1 cellular context compared by ENCODE assay signal in the genomic region with DNA sequence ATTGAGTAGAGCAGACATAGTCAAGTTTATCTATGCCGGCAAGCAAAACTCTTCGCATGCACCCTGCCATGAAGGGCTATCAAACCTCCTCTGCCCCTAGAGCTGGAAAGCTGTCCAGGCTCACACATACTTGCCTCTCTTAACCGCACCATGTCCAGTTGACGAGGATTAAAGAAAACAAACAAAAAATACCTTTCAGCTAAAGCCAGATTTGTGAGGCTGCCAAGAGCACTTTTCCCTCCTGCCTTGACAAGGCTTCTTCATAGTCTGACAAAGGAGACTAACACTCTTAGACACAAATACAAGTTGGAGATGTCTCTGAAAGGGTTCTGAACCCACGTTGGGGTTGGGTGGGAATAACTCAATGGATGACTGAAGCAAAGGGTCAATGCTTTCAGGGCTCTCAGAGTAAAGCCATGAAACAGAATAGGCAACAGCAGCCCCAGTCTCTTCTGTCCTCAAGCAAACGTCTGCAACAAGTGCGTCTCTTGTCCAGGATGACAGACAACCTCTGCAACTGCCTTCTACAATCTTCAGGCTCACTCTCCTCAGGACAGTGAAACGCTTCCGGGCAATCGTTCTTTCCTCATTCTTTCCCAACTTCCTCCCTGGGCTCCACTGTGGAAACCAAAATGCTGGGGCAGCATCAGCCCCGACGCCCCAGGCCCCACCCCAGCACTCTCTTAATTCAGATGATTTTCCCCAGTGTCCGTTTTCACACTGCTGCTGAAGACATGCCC.
TF ChIP-seq lines count a peak whose summit lies in the region.

No MANE protein-coding gene starts in this region.

TF ChIP-seq in HepG2, 621 proteins besides CTCF, POLR2A, EP300 and RAD21:
- TF ChIP-seq, protein P1, sequence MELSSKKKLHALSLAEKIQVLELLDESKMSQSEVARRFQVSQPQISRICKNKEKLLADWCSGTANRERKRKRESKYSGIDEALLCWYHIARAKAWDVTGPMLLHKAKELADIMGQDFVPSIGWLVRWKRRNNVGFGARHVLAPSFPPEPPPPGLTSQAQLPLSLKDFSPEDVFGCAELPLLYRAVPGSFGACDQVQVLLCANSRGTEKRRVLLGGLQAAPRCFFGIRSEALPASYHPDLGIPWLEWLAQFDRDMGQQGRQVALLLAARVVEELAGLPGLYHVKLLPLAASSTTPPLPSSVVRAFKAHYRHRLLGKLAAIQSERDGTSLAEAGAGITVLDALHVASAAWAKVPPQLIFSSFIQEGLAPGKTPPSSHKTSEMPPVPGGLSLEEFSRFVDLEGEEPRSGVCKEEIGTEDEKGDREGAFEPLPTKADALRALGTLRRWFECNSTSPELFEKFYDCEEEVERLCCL (CRISPR knock-in tag; IDR thresholded peaks at IDR 0.05; ENCODE audit: borderline replicate concordance), result no peak
- no peak for TF ChIP-seq KDM3A (CRISPR knock-in tag; IDR thresholded peaks at IDR 0.05; ENCODE audit: low read depth)
- TF ChIP-seq, protein P2, sequence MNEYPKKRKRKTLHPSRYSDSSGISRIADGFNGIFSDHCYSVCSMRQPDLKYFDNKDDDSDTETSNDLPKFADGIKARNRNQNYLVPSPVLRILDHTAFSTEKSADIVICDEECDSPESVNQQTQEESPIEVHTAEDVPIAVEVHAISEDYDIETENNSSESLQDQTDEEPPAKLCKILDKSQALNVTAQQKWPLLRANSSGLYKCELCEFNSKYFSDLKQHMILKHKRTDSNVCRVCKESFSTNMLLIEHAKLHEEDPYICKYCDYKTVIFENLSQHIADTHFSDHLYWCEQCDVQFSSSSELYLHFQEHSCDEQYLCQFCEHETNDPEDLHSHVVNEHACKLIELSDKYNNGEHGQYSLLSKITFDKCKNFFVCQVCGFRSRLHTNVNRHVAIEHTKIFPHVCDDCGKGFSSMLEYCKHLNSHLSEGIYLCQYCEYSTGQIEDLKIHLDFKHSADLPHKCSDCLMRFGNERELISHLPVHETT (CRISPR knock-in tag; conservative IDR thresholded peaks at IDR 0.05), result no peak
- TF ChIP-seq, protein P3, sequence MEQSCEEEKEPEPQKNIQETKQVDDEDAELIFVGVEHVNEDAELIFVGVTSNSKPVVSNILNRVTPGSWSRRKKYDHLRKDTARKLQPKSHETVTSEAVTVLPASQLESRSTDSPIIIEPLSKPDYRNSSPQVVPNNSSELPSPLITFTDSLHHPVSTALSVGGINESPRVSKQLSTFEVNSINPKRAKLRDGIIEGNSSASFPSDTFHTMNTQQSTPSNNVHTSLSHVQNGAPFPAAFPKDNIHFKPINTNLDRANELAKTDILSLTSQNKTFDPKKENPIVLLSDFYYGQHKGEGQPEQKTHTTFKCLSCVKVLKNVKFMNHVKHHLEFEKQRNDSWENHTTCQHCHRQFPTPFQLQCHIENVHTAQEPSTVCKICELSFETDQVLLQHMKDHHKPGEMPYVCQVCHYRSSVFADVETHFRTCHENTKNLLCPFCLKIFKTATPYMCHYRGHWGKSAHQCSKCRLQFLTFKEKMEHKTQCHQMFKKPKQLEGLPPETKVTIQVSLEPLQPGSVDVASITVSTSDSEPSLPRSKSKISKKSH (CRISPR knock-in tag; IDR thresholded peaks at IDR 0.05; ENCODE audit: borderline replicate concordance), result no peak
- TF ChIP-seq RCOR2 (CRISPR knock-in tag; IDR thresholded peaks at IDR 0.05), result no peak
- TF ChIP-seq HOXA7 (CRISPR knock-in tag; IDR thresholded peaks at IDR 0.05), result no peak
- no peak for TF ChIP-seq XRCC5 (optimal IDR thresholded peaks at IDR 0.05; ENCODE audit: low read length)
- TF ChIP-seq ZFAT (CRISPR knock-in tag; conservative IDR thresholded peaks at IDR 0.05), result no peak
- TF ChIP-seq, protein P4, sequence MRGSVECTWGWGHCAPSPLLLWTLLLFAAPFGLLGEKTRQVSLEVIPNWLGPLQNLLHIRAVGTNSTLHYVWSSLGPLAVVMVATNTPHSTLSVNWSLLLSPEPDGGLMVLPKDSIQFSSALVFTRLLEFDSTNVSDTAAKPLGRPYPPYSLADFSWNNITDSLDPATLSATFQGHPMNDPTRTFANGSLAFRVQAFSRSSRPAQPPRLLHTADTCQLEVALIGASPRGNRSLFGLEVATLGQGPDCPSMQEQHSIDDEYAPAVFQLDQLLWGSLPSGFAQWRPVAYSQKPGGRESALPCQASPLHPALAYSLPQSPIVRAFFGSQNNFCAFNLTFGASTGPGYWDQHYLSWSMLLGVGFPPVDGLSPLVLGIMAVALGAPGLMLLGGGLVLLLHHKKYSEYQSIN (CRISPR knock-in tag; IDR thresholded peaks at IDR 0.05; ENCODE audit: borderline replicate concordance), result no peak
- TF ChIP-seq MEIS1 (CRISPR knock-in tag; IDR thresholded peaks at IDR 0.05; ENCODE audit: borderline replicate concordance), result no peak
- TF ChIP-seq ZNF253 (CRISPR knock-in tag; IDR thresholded peaks at IDR 0.05; ENCODE audit: borderline replicate concordance), result no peak
- no peak for TF ChIP-seq AGO1 (IDR thresholded peaks at IDR 0.05; ENCODE audit: low read depth, low read length, poor library complexity, severe bottlenecking)
- no peak for TF ChIP-seq MBNL3 (CRISPR knock-in tag; conservative IDR thresholded peaks at IDR 0.05)
- TF ChIP-seq, protein P5, sequence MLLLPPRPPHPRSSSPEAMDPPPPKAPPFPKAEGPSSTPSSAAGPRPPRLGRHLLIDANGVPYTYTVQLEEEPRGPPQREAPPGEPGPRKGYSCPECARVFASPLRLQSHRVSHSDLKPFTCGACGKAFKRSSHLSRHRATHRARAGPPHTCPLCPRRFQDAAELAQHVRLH (CRISPR knock-in tag; IDR thresholded peaks at IDR 0.05; ENCODE audit: borderline replicate concordance, low read depth), result no peak
- TF ChIP-seq PTBP1 (IDR thresholded peaks at IDR 0.05; ENCODE audit: low read depth, low read length, poor library complexity, severe bottlenecking), result no peak
- TF ChIP-seq ZIK1 (CRISPR knock-in tag; IDR thresholded peaks at IDR 0.05; ENCODE audit: borderline replicate concordance, low read depth), result no peak
- no peak for TF ChIP-seq NCOA5 (CRISPR knock-in tag; IDR thresholded peaks at IDR 0.05)
- TF ChIP-seq ASH2L (IDR thresholded peaks at IDR 0.05; ENCODE audit: insufficient read length, low read depth, low read length), result no peak
- TF ChIP-seq ZNF850 (CRISPR knock-in tag; conservative IDR thresholded peaks at IDR 0.05), result no peak
TF ChIP-seq in HepG2: peak in this region for 0.
